In genomic region chr17:39863918-39864746, GRCh38 we compare ENCODE assay signal across 1 cellular context.
TF ChIP-seq lines count a peak whose summit lies in the region.

Gene IKZF3 (minus strand): TSS chr17:39864312. CDS start chr17:39864126, 186 bp downstream.

TF ChIP-seq in HepG2, 621 proteins besides CTCF, POLR2A, EP300 and RAD21 (continued from another document and continues in another):
- TF ChIP-seq FOXM1 (CRISPR knock-in tag; IDR thresholded peaks at IDR 0.05) (peak; percentile 68; the same call in 1 of the 2 replicates), CBX5 (CRISPR knock-in tag; IDR thresholded peaks at IDR 0.05; ENCODE audit: borderline replicate concordance) (peak; percentile 83; the same call in 1 of the 2 replicates), IKZF1 (IDR thresholded peaks at IDR 0.05) (no peak), RARA (CRISPR knock-in tag; IDR thresholded peaks at IDR 0.05) (peak; percentile 83), ZNF33B (CRISPR knock-in tag; IDR thresholded peaks at IDR 0.05) (peak; percentile 98), NCOA5 (CRISPR knock-in tag; IDR thresholded peaks at IDR 0.05) (no peak), ZNF317 (CRISPR knock-in tag; IDR thresholded peaks at IDR 0.05) (peak; percentile 90; the same call in 1 of the 2 replicates), ZFP82 (CRISPR knock-in tag; IDR thresholded peaks at IDR 0.05; ENCODE audit: borderline replicate concordance) (no peak), ZNF891 (CRISPR knock-in tag; IDR thresholded peaks at IDR 0.05) (peak; percentile 92), ZNF589 (CRISPR knock-in tag; conservative IDR thresholded peaks at IDR 0.05) (peak; percentile 97), HBP1 (CRISPR knock-in tag; IDR thresholded peaks at IDR 0.05; ENCODE audit: low read depth) (peak; percentile 88), STAG1 (CRISPR knock-in tag; IDR thresholded peaks at IDR 0.05) (peak; percentile 85), ATAD3A (CRISPR knock-in tag; IDR thresholded peaks at IDR 0.05) (no peak), KLF11 (CRISPR knock-in tag; IDR thresholded peaks at IDR 0.05) (peak; percentile 94; the same call in 1 of the 2 replicates), ZNF20 (CRISPR knock-in tag; IDR thresholded peaks at IDR 0.05) (peak; percentile 92), ZNF512B (CRISPR knock-in tag; IDR thresholded peaks at IDR 0.05; ENCODE audit: borderline replicate concordance) (no peak), ZNF552 (CRISPR knock-in tag; IDR thresholded peaks at IDR 0.05; ENCODE audit: borderline replicate concordance) (peak; percentile 88; the same call in 1 of the 2 replicates), RCOR2 (CRISPR knock-in tag; IDR thresholded peaks at IDR 0.05) (peak; percentile 41; the same call in 1 of the 2 replicates), ZNF12 (CRISPR knock-in tag; IDR thresholded peaks at IDR 0.05) (peak; percentile 74), ZNF687 (CRISPR knock-in tag; IDR thresholded peaks at IDR 0.05) (peak; percentile 99), IRF1 (CRISPR knock-in tag; IDR thresholded peaks at IDR 0.05; ENCODE audit: low read depth) (peak; percentile 82; the same call in 1 of the 2 replicates), GPN1 (CRISPR knock-in tag; IDR thresholded peaks at IDR 0.05; ENCODE audit: borderline replicate concordance) (peak; percentile 84; the same call in 1 of the 2 replicates), ZNF770 (CRISPR knock-in tag; IDR thresholded peaks at IDR 0.05) (peak; percentile 65; the same call in 1 of the 2 replicates), ZNF143 (CRISPR knock-in tag; IDR thresholded peaks at IDR 0.05) (peak; percentile 69), RFXAP (CRISPR knock-in tag; IDR thresholded peaks at IDR 0.05; ENCODE audit: borderline replicate concordance) (peak; percentile 84; the same call in 1 of the 2 replicates), ZNF343 (CRISPR knock-in tag; IDR thresholded peaks at IDR 0.05) (peak; percentile 79; the same call in 1 of the 2 replicates), HHEX (CRISPR knock-in tag; IDR thresholded peaks at IDR 0.05) (no peak), HOXA5 (CRISPR knock-in tag; IDR thresholded peaks at IDR 0.05) (peak; percentile 98), U2AF2 (IDR thresholded peaks at IDR 0.05; ENCODE audit: low read depth, low read length) (no peak), ZNF562 (CRISPR knock-in tag; IDR thresholded peaks at IDR 0.05; ENCODE audit: borderline replicate concordance) (peak; percentile 74; the same call in 1 of the 2 replicates), KDM2A (CRISPR knock-in tag; IDR thresholded peaks at IDR 0.05; ENCODE audit: borderline replicate concordance, low read depth) (peak; percentile 96), ZC3H4 (CRISPR knock-in tag; IDR thresholded peaks at IDR 0.05; ENCODE audit: borderline replicate concordance) (no peak), U2AF1 (optimal IDR thresholded peaks at IDR 0.05; ENCODE audit: low read depth, low read length) (peak; percentile 74), RBM22 (optimal IDR thresholded peaks at IDR 0.05; ENCODE audit: low read length) (no peak), ZNF782 (CRISPR knock-in tag; IDR thresholded peaks at IDR 0.05; ENCODE audit: borderline replicate concordance) (peak; percentile 83), ZSCAN20 (CRISPR knock-in tag; IDR thresholded peaks at IDR 0.05; ENCODE audit: borderline replicate concordance) (peak; percentile 97; the same call in 1 of the 2 replicates), ZBTB8A (CRISPR knock-in tag; IDR thresholded peaks at IDR 0.05; ENCODE audit: borderline replicate concordance, low read depth) (peak; percentile 59; the same call in 1 of the 2 replicates), CREB1 (IDR thresholded peaks at IDR 0.05) (no peak), CREB1 (CRISPR knock-in tag; IDR thresholded peaks at IDR 0.05) (no peak; the same call in 1 of the 2 replicates), RFXANK (CRISPR knock-in tag; IDR thresholded peaks at IDR 0.05) (no peak), ZNF616 (CRISPR knock-in tag; IDR thresholded peaks at IDR 0.05; ENCODE audit: low read depth) (peak; percentile 97), IRF2 (CRISPR knock-in tag; IDR thresholded peaks at IDR 0.05) (peak; percentile 84), GFI1 (CRISPR knock-in tag; IDR thresholded peaks at IDR 0.05; ENCODE audit: borderline replicate concordance) (peak; percentile 76; the same call in 1 of the 2 replicates), CEBPZ (IDR thresholded peaks at IDR 0.05; ENCODE audit: low read length) (no peak), HOXA3 (CRISPR knock-in tag; IDR thresholded peaks at IDR 0.05) (peak; percentile 91), ZBTB38 (CRISPR knock-in tag; IDR thresholded peaks at IDR 0.05) (peak; percentile 95; the same call in 1 of the 2 replicates), REXO4 (CRISPR knock-in tag; IDR thresholded peaks at IDR 0.05; ENCODE audit: borderline replicate concordance) (peak; percentile 92; the same call in 1 of the 2 replicates), ELF1 (CRISPR knock-in tag; IDR thresholded peaks at IDR 0.05) (peak; percentile 56; the same call in 1 of the 2 replicates), ZNF543 (CRISPR knock-in tag; IDR thresholded peaks at IDR 0.05) (peak; percentile 85), POGZ (CRISPR knock-in tag; IDR thresholded peaks at IDR 0.05) (peak; percentile 72), ZNF780A (CRISPR knock-in tag; IDR thresholded peaks at IDR 0.05) (peak; percentile 71; the same call in 1 of the 2 replicates), MAFF (IDR thresholded peaks at IDR 0.05; ENCODE audit: low read depth, low read length) (no peak), ZBTB2 (CRISPR knock-in tag; IDR thresholded peaks at IDR 0.05; ENCODE audit: low read depth) (peak; percentile 82)
